ENCODE assay signal across 8 cellular contexts in the genomic region with DNA sequence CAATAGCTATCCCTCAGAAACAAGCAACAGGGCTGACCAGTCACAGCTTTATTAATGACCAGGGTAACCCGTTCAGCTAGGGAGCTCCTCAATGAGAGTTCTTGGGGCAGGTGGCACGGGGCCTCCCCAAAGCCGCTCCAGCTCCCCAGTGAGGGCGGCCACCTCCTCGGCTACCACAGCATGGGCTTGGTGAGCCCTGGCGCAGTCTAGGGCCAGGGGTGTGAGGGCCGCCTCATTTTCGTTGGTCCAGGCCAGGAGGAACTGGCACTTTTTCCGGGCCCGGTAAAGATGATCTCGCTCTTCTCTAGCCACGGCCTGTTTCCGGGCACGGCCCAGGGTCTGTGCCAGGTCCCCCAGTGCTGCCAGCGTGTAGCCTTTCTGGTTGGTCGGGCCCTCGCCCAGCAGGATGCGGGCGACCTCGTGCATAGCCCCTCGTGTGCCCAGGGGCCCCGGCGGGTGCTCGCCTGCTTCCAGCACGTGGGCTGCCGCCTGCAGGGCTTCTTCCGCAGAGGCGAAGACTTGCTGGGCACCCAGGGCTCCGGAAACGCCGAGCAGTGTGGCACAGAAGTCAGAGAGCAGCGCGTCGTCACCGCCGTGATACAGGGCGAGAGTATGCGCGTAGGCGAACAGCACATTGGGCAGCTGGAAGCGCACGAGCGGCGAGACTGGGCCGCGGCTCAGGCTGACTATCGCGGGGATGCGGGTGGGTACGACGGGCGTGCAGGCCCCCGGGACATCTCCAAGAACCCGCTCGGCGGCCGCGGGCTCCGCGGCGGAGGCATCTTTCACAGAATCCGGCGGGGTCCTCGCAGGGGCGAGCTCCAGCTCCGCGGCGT. TPM values are rescaled to one million over a fixed set of nuclear protein-coding genes. Genes with fewer than 3 reads are reported as not detected.
DNase-seq lines count a peak whose midpoint lies in the region; ATAC-seq, FAIRE-seq and TF ChIP-seq lines count a peak whose summit lies in the region.

No MANE protein-coding gene starts in this region.

- TF ChIP-seq CTCF in NB4 (IDR thresholded peaks at IDR 0.05; ENCODE audit: low read depth, low read length) (no peak), esophagus muscularis mucosa (IDR thresholded peaks at IDR 0.05) (no peak), neutrophil (IDR thresholded peaks at IDR 0.05) (no peak), D721Med (IDR thresholded peaks at IDR 0.05; ENCODE audit: insufficient read depth, missing control alignments) (no peak)

- DNase-seq in GM03348 (ENCODE audit: low spot score) (peak; percentile 62), NB4 (ENCODE audit: low read depth) (peak; percentile 70), esophagus muscularis mucosa (ENCODE audit: extremely low spot score) (no peak), aorta (peak in 1 of 2 donors; percentile 86), D721Med (ENCODE audit: insufficient read length, low spot score) (no peak)
- peak; percentile 85 for DNase-seq in activated CD8-positive, alpha-beta memory T cell treated with anti-CD3 and anti-CD28 coated beads, Interleukin-2, amount 50 U/mL, for 48 hours

- H3K27ac ChIP-seq in esophagus muscularis mucosa (replicated peaks in 1 of 4), result peak overlapping the region; percentile 81 to 95 (median 87)
- H3K27ac ChIP-seq in neutrophil, result peak overlapping the region; percentile 90
- peak overlapping the region in 1 of 2 donors; percentile 71 for H3K27ac ChIP-seq in aorta (ENCODE audit: low read depth in 1 of 2, low read length in 2 of 2)

- 5% methylated on average over 16 of the region's 68 CpGs for WGBS in esophagus muscularis mucosa
- WGBS in aorta, 2 donors, result 13 to 14% methylated on average over 68 of the region's 68 CpGs

- H3K36me3 ChIP-seq in esophagus muscularis mucosa (peaks cover 5 to 56% (median 42%) of the 10 kb centered on the region in 4 donors), neutrophil (peaks cover 36% of the 10 kb centered on the region), aorta (ENCODE audit: control insufficient read depth in 1 of 2, insufficient read depth in 2 of 2, low read length in 1 of 2) (no peaks in the 10 kb centered on the region)

- no peaks in the 10 kb centered on the region for H3K27me3 ChIP-seq in esophagus muscularis mucosa
- peaks cover 29% of the 10 kb centered on the region for H3K27me3 ChIP-seq in neutrophil
- no peaks in the 10 kb centered on the region for H3K27me3 ChIP-seq in aorta (ENCODE audit: control insufficient read depth in 1 of 2, insufficient read depth in 2 of 2, low read length in 1 of 2)

- no peak for FAIRE-seq in D721Med (lab: Jason Lieb, UNC)

- peaks cover 54 to 70% (median 60%) of the 10 kb centered on the region in 4 donors for H3K4me1 ChIP-seq in esophagus muscularis mucosa
- peaks cover 53 to 54% of the 10 kb centered on the region in 2 experiments for H3K4me1 ChIP-seq in neutrophil (ENCODE audit: control insufficient read depth in 1 of 2, insufficient read depth in 1 of 2, low read depth in 1 of 2, low read length in 1 of 2)
- H3K4me1 ChIP-seq in aorta (ENCODE audit: control insufficient read depth in 1 of 2, insufficient read depth in 2 of 2, low read length in 2 of 2), result no peaks in the 10 kb centered on the region

- intact Hi-C loops in esophagus muscularis mucosa (cut with DNase I), result loop anchor here (5.0 kb wide), 1 partner anchor 194 kb away; the partner anchor contains the start of gene PPP2R5B
- intact Hi-C loops in aorta (cut with DNase I), result loop anchor here (2.0 to 5.0 kb wide), 3 partner anchors 64 to 104 kb away; partner anchors contain the start of genes ARL2 (in 2 of the 2) and CAPN1 (in 1 of the 2)

- H3K9me3 ChIP-seq in esophagus muscularis mucosa (no peaks in the 10 kb centered on the region), neutrophil (no peaks in the 10 kb centered on the region), aorta (ENCODE audit: control insufficient read depth, low read length) (no peaks in the 10 kb centered on the region)

- TF ChIP-seq POLR2A in NB4 (IDR thresholded peaks at IDR 0.05; ENCODE audit: extremely low read depth, insufficient read length) (no peak), esophagus muscularis mucosa (IDR thresholded peaks at IDR 0.05; ENCODE audit: low read depth) (no peak)

- H3K4me3 ChIP-seq in NB4 (ENCODE audit: low read depth, low read length), result peak overlapping the region; percentile 87
- H3K4me3 ChIP-seq in esophagus muscularis mucosa, result peak overlapping the region; percentile 63 to 85 (median 69)
- H3K4me3 ChIP-seq in neutrophil (ENCODE audit: low read depth in 1 of 2, low read length in 1 of 2), result peak overlapping the region; percentile 74 to 89
- peak overlapping the region; percentile 70 to 80 for H3K4me3 ChIP-seq in aorta (ENCODE audit: low read length in 2 of 2)

- no peak for ATAC-seq in aorta (ENCODE audit: low FRiP score)
- no peak for ATAC-seq in GM18873 (IDR thresholded peaks at IDR 0.05; ENCODE audit: low FRiP score, unreplicated experiment)

- no peak for TF ChIP-seq EP300 in esophagus muscularis mucosa (IDR thresholded peaks at IDR 0.05)

RNA-seq across cellular contexts. Expression of gene ZNHIT2, which starts 0.9 kb away (rescaled TPM):
- total RNA-seq in esophagus muscularis mucosa (10 to 100 TPM in 3 of 4 donors, 1 to 10 TPM in 1; 7.5 to 24.4 (median 18.0) TPM), aorta (1 to 10 TPM; 4.1 to 7.5 TPM)
- polyA plus RNA-seq in aorta, result 10 to 100 TPM in 1 of 2 donors, 1 to 10 TPM in 1; 3.4 to 12.9 TPM

RNA-seq across cellular contexts. Expression of gene TM7SF2, which starts 4.9 kb away (rescaled TPM):
- 10 to 100 TPM in 3 of 4 donors, 1 to 10 TPM in 1; 8.8 to 17.2 (median 12.1) TPM for total RNA-seq in esophagus muscularis mucosa
- 1 to 10 TPM; 5.2 to 7.2 TPM for total RNA-seq in aorta
- polyA plus RNA-seq in aorta, result 10 to 100 TPM in 1 of 2 donors, 1 to 10 TPM in 1; 4.0 to 11.8 TPM

RNA-seq across cellular contexts. Expression of gene FAU, which starts 5.3 kb away (rescaled TPM):
- total RNA-seq in esophagus muscularis mucosa (1,000 to 10,000 TPM in 1 of 4 donors, 100 to 1,000 TPM in 3; 465 to 1,081 (median 716) TPM), aorta (100 to 1,000 TPM; 674 to 804 TPM)
- polyA plus RNA-seq in aorta, result 1,000 to 10,000 TPM; 1,037 to 1,172 TPM

RNA-seq across cellular contexts. Expression of gene MRPL49, which starts 5.5 kb away (rescaled TPM):
- total RNA-seq in esophagus muscularis mucosa (100 to 1,000 TPM in 2 of 4 donors, 10 to 100 TPM in 2; 76.2 to 113 (median 91.5) TPM), aorta (10 to 100 TPM; 35.0 to 37.1 TPM)
- 10 to 100 TPM; 44.2 to 52.2 TPM for polyA plus RNA-seq in aorta

RNA-seq across cellular contexts. Expression of gene SYVN1, which starts 17.7 kb away (rescaled TPM):
- total RNA-seq in esophagus muscularis mucosa (10 to 100 TPM; 24.1 to 39.5 (median 27.5) TPM), aorta (10 to 100 TPM; 50.2 to 64.0 TPM)
- polyA plus RNA-seq in aorta, result 10 to 100 TPM in 1 of 2 donors, 1 to 10 TPM in 1; 5.5 to 26.2 TPM

Comparison
In these comparisons a context has a peak if more than half of its experiments do, and no peak if none do; other contexts are left out.
1. DNase-seq: peak in GM03348 (single experiment), NB4 (single experiment) and activated CD8-positive, alpha-beta memory T cell treated with anti-CD3 and anti-CD28 coated beads, Interleukin-2, amount 50 U/mL, for 48 hours (single experiment); none in esophagus muscularis mucosa (single experiment) and D721Med (single experiment).
2. Peak in every context shown above with its lines, with median percentiles within 50 percentile points of each other: H3K4me3 ChIP-seq.